Comparison of ENCODE assay signal across 8 cellular contexts in genomic region chr4:146521543-146522097, GRCh38. TPM values are rescaled to one million over a fixed set of nuclear protein-coding genes. Genes with fewer than 3 reads are reported as not detected.
DNase-seq lines count a peak whose midpoint lies in the region; ATAC-seq, FAIRE-seq and TF ChIP-seq lines count a peak whose summit lies in the region.

Gene SLC10A7, minus strand, starts transcription at chr4:146521940. Its CDS starts 223 bp downstream, at chr4:146521717.

- peak within 1 kb of the TSS; percentile 73 for H3K27ac ChIP-seq in CD8-positive, alpha-beta memory T cell (ENCODE audit: low read depth, low read length)
- H3K27ac ChIP-seq in endothelial cell of umbilical vein (ENCODE audit: insufficient read depth, low read depth, low read length) (peak within 1 kb of the TSS; percentile 73), mesodermal cell (ENCODE audit: low read depth, low read length, severe bottlenecking) (peak within 1 kb of the TSS; percentile 92)

- peak within 1 kb of the TSS; percentile 83 for H3K4me2 ChIP-seq in endothelial cell of umbilical vein (ENCODE audit: insufficient read depth, low read length)

- dilution Hi-C loops in endothelial cell of umbilical vein (cut with MboI; ENCODE audit: extremely low pct_ligation_motif_present, low sequenced_read_pairs) = no loop called here

- no peak within 1 kb of the TSS for H3K4me3 Mint-ChIP-seq in CD8-positive, alpha-beta memory T cell

- H3K4me3 ChIP-seq in CD8-positive, alpha-beta memory T cell (ENCODE audit: low read length) = peak within 1 kb of the TSS; percentile 87
- H3K4me3 ChIP-seq in endothelial cell of umbilical vein (replicated peaks in 1 of 3; ENCODE audit: insufficient read depth in 1 of 3, low read depth in 1 of 3, low read length in 3 of 3) = peak within 1 kb of the TSS; percentile 84 to 99 (median 90)
- peak within 1 kb of the TSS; percentile 82 for H3K4me3 ChIP-seq in mesodermal cell (ENCODE audit: extremely low read depth, insufficient read depth, low read length, poor library complexity, severe bottlenecking)

- H2AFZ ChIP-seq in endothelial cell of umbilical vein (ENCODE audit: low read depth, low read length) = peak within 1 kb of the TSS; percentile 99

- H4K20me1 ChIP-seq in endothelial cell of umbilical vein (replicated peaks; ENCODE audit: control insufficient read depth, extremely low read depth, insufficient read depth, low read length) = no peaks in the 10 kb centered on the region

- H3K9ac ChIP-seq in endothelial cell of umbilical vein (replicated peaks; ENCODE audit: extremely low read depth, insufficient read depth, low read length) = peak within 1 kb of the TSS; percentile 96

- H3K36me3 Mint-ChIP-seq in CD8-positive, alpha-beta memory T cell = peaks cover 0 to 9% (median 3%) of the 10 kb centered on the region in 3 donors

- no peaks in the 10 kb centered on the region for H3K27me3 ChIP-seq in CD8-positive, alpha-beta memory T cell (ENCODE audit: insufficient read depth, low read length, poor library complexity, severe bottlenecking)
- H3K27me3 ChIP-seq in endothelial cell of umbilical vein (ENCODE audit: control insufficient read depth in 2 of 2, insufficient read depth in 2 of 2, low read length in 2 of 2) = no peaks in the 10 kb centered on the region

- H3K4me1 ChIP-seq in CD8-positive, alpha-beta memory T cell (ENCODE audit: insufficient read depth, low read length) = peaks cover 30% of the 10 kb centered on the region
- H3K4me1 ChIP-seq in endothelial cell of umbilical vein (ENCODE audit: control insufficient read depth, extremely low read depth, insufficient read depth, low read length) (peaks cover 17% of the 10 kb centered on the region), mesodermal cell (ENCODE audit: control insufficient read depth, insufficient read depth, low read length, poor library complexity, severe bottlenecking) (no peaks in the 10 kb centered on the region)

- CTCF ChIA-PET in CD8-positive, alpha-beta memory T cell (lab: Charles Lee) = no interaction called here
- CTCF ChIA-PET in endothelial cell of umbilical vein (lab: Charles Lee) = interaction anchor here (0.9 to 4.1 kb wide), 4 partner anchors 9 to 178 kb away, joined by 3 to 35 read pairs (median 3); no protein-coding TSS in a partner anchor

- no peak for TF ChIP-seq CTCF in endothelial cell of umbilical vein (IDR thresholded peaks at IDR 0.05; ENCODE audit: extremely low read depth in 1 of 2, insufficient read depth in 1 of 2, low read depth in 1 of 2, low read length in 2 of 2)

- FAIRE-seq in endothelial cell of umbilical vein (lab: Jason Lieb, UNC) = peak; percentile 79

- H3K27me3 Mint-ChIP-seq in CD8-positive, alpha-beta memory T cell = no peaks in the 10 kb centered on the region

- BruUV-seq in endothelial cell of umbilical vein (replicated peaks; lab: Mats Ljungman, UMichigan) = TSS peak; percentile 69

- no peaks in the 10 kb centered on the region for H3K36me3 ChIP-seq in CD8-positive, alpha-beta memory T cell (ENCODE audit: insufficient read depth, low read length)
- H3K36me3 ChIP-seq in endothelial cell of umbilical vein (ENCODE audit: control insufficient read depth in 2 of 2, extremely low read depth in 1 of 2, insufficient read depth in 2 of 2, low read length in 2 of 2) = no peaks in the 10 kb centered on the region
- no peaks in the 10 kb centered on the region for H3K36me3 ChIP-seq in mesodermal cell (ENCODE audit: control insufficient read depth, insufficient read depth, low read length)

- WGBS in mesodermal cell (ENCODE audit: insufficient coverage in 2 of 2), 2 experiments = 0% methylated on average over 14 to 20 of the region's 30 CpGs

- intact Hi-C loops in endothelial cell of umbilical vein (cut with micrococcal nuclease) = loop anchor here (1.0 to 10.0 kb wide), 7 partner anchors 33 to 587 kb away; partner anchors contain the start of gene ZNF827

- peak; percentile 88 for ATAC-seq in GM19397 (IDR thresholded peaks at IDR 0.05; ENCODE audit: unreplicated experiment)
- peak; percentile 84 for ATAC-seq in HG03521 (IDR thresholded peaks at IDR 0.05; ENCODE audit: unreplicated experiment)

- H3K79me2 ChIP-seq in endothelial cell of umbilical vein (ENCODE audit: control insufficient read depth, insufficient read depth, low read length) = peaks cover 22% of the 10 kb centered on the region

- POLR2A ChIA-PET in CD8-positive, alpha-beta memory T cell (lab: Charles Lee) = interaction anchor here (0.9 kb wide), 1 partner anchor 1095 kb away, joined by 3 read pairs; the partner anchor contains the start of gene TMEM184C
- POLR2A ChIA-PET in endothelial cell of umbilical vein (lab: Charles Lee) = interaction anchor here (1.3 kb wide), 1 partner anchor 114 kb away, joined by 3 read pairs; no protein-coding TSS in a partner anchor

- no peaks in the 10 kb centered on the region for H3K9me3 Mint-ChIP-seq in CD8-positive, alpha-beta memory T cell

- peaks cover 27 to 42% (median 36%) of the 10 kb centered on the region in 3 donors for H3K4me1 Mint-ChIP-seq in CD8-positive, alpha-beta memory T cell

- DNase-seq in CD8-positive, alpha-beta memory T cell = peak; percentile 52 to 73 (median 57)
- DNase-seq in NOMO-1 (lab: John Stamatoyannopoulos, UW; ENCODE audit: unreplicated experiment in 2 of 2) = peak; percentile 61 to 69
- peak; percentile 39 to 49 for DNase-seq in activated CD8-positive, alpha-beta memory T cell treated with anti-CD3 and anti-CD28 coated beads for 4 hours (ENCODE audit: low read depth in 2 of 2)
- DNase-seq in endothelial cell of umbilical vein (ENCODE audit: low read depth, low spot score) = peak; percentile 84
- peak; percentile 56 to 65 for DNase-seq in stimulated activated CD8-positive, alpha-beta memory T cell treated with anti-CD3 and anti-CD28 coated beads, Interleukin-15, amount 100 ng/mL, for 48 hours (ENCODE audit: low read depth in 2 of 2)

- H3K27ac Mint-ChIP-seq in CD8-positive, alpha-beta memory T cell = peak within 1 kb of the TSS in 3 of 8 donors; percentile 71 to 87 (median 81)

- H3K9me3 ChIP-seq in CD8-positive, alpha-beta memory T cell (ENCODE audit: low read length) = no peaks in the 10 kb centered on the region
- no peaks in the 10 kb centered on the region for H3K9me3 ChIP-seq in endothelial cell of umbilical vein (replicated peaks; ENCODE audit: control insufficient read depth, insufficient read depth, low read length)
- no peaks in the 10 kb centered on the region for H3K9me3 ChIP-seq in mesodermal cell (ENCODE audit: control insufficient read depth, low read length)

- no peaks in the 10 kb centered on the region for H3K9me1 ChIP-seq in endothelial cell of umbilical vein (replicated peaks; ENCODE audit: control insufficient read depth, extremely low read depth, insufficient read depth, low read length)

- TF ChIP-seq POLR2A in endothelial cell of umbilical vein (IDR thresholded peaks at IDR 0.05; ENCODE audit: low read depth, low read length) = no peak

TF ChIP-seq in endothelial cell of umbilical vein, 7 proteins besides CTCF, POLR2A, EP300 and RAD21:
- TF ChIP-seq JUN (IDR thresholded peaks at IDR 0.05; ENCODE audit: borderline replicate concordance, insufficient read depth, insufficient read length, low read depth) = no peak
TF ChIP-seq in endothelial cell of umbilical vein: peak in this region for 0.

RNA-seq across cellular contexts. Expression of gene SLC10A7, which starts in this region (rescaled TPM):
- 10 to 100 TPM; 13.0 to 15.7 TPM for total RNA-seq in CD8-positive, alpha-beta memory T cell
- polyA plus RNA-seq in CD8-positive, alpha-beta memory T cell = 9.0 TPM
- total RNA-seq in endothelial cell of umbilical vein = 20.2 and 20.4 TPM in 2 replicates
- 10.3 and 13.6 TPM in 2 replicates for polyA plus RNA-seq in endothelial cell of umbilical vein
- 7.1 and 9.3 TPM in 2 replicates for polyA plus RNA-seq in endothelial cell of umbilical vein (2011; cell fraction: cytosol; rRNA removed)
- polyA plus RNA-seq in endothelial cell of umbilical vein (2011; cell fraction: nucleus; rRNA removed) = 24.7 and 36.6 TPM in 2 replicates
- 9.0 and 16.9 TPM in 2 replicates for polyA plus RNA-seq in endothelial cell of umbilical vein (2012)
- 20.1 and 24.7 TPM in 2 replicates for polyA minus RNA-seq in endothelial cell of umbilical vein
- polyA minus RNA-seq in endothelial cell of umbilical vein (2011; cell fraction: cytosol; rRNA and poly(A)+ RNA removed) = 1.1 TPM
- polyA minus RNA-seq in endothelial cell of umbilical vein (2011; cell fraction: nucleus; rRNA and poly(A)+ RNA removed) = 67.2 and 90.0 TPM in 2 replicates
- polyA plus RNA-seq in mesodermal cell (2013, experiment 1 of 2) = 6.6 TPM
- 8.4 TPM for polyA plus RNA-seq in mesodermal cell (2013, experiment 2 of 2)

Comparison
In these comparisons a context has a peak if more than half of its experiments do, and no peak if none do; other contexts are left out.
1. Peak in every context shown above with its lines: DNase-seq, ATAC-seq, H3K4me3 ChIP-seq and H3K27ac ChIP-seq.